In genomic region chr7:115267503-115267902, GRCh38 we compare ENCODE assay signal across 25 cellular contexts.
DNase-seq lines count a peak whose midpoint lies in the region; ATAC-seq, FAIRE-seq and TF ChIP-seq lines count a peak whose summit lies in the region.
"Had no signal": no experiment of that assay in that cellular context is flagged by ENCODE, and none has a peak within 500 bp of the region (broad histone marks: within the 10 kb centered on the region; RNA-seq: fewer than 3 reads in every experiment).

No MANE protein-coding gene starts in this region.

- TF ChIP-seq CTCF in bronchial epithelial cell (IDR thresholded peaks at IDR 0.05; ENCODE audit: insufficient read depth, low read length, severe bottlenecking): no peak

- no peak overlapping the region for H3K4me3 ChIP-seq in bronchial epithelial cell (ENCODE audit: low read depth, low read length)
- H3K4me3 ChIP-seq: gastroesophageal sphincter, MG63, thoracic aorta had no signal

- peak; percentile 89 for ATAC-seq in GM18519 (IDR thresholded peaks at IDR 0.05; ENCODE audit: low FRiP score, unreplicated experiment)
- peak; percentile 49 for ATAC-seq in GM21723 (IDR thresholded peaks at IDR 0.05; ENCODE audit: unreplicated experiment)
- ATAC-seq in HG03442 (IDR thresholded peaks at IDR 0.05; ENCODE audit: unreplicated experiment): peak; percentile 66
- ATAC-seq: esophagus mucosa, gastroesophageal sphincter, HCT116 had no signal

- DNase-seq in bronchial epithelial cell (ENCODE audit: low read depth) (peak; percentile 39), GOT3 (lab: John Stamatoyannopoulos, UW) (no peak), T-helper 9 cell (no peak)
- no peak for DNase-seq in stimulated activated CD4-positive, alpha-beta T cell treated with anti-CD3 and anti-CD28 coated beads, Interleukin-2, amount 100 ng/mL, for 24 hours
- DNase-seq: activated CD4-positive, alpha-beta T cell treated with anti-CD3 and anti-CD28 coated beads for 4 hours; activated gamma-delta T cell treated with Interleukin-2 at 50 U/mL for 16 hours; amygdala; CD8-positive, alpha-beta memory T cell; DMS79; kidney; MG63; NCI-H187 treated with DMSO at 0.1 percent for 48 hours; NCI-H446; nucleus accumbens; retina; stimulated activated CD4-positive, alpha-beta T cell treated with anti-CD3 and anti-CD28 coated beads, Interleukin-12 subunit alpha, Interleukin-12 subunit beta, amount 100 ng/mL, for 4 hours; SW 1271 had no signal

- H3K27me3 ChIP-seq in bronchial epithelial cell (ENCODE audit: control insufficient read depth, insufficient read depth, low read length): no peaks in the 10 kb centered on the region
- H3K27me3 ChIP-seq: gastroesophageal sphincter, MG63 had no signal

- no peak for FAIRE-seq in bronchial epithelial cell (lab: Jason Lieb, UNC)
- FAIRE-seq: TTC549 had no signal

- no peaks in the 10 kb centered on the region for H3K36me3 ChIP-seq in bronchial epithelial cell (ENCODE audit: control insufficient read depth, insufficient read depth, low read length)
- H3K36me3 ChIP-seq: gastroesophageal sphincter, MG63, thoracic aorta had no signal
